In genomic region chr22:50281384-50281760, GRCh38 we compare ENCODE assay signal across 20 cellular contexts.
"Had no signal": no experiment of that assay in that cellular context is flagged by ENCODE, and none has a peak within 500 bp of the region (broad histone marks: within the 10 kb centered on the region; RNA-seq: fewer than 3 reads in every experiment).

No MANE protein-coding gene starts in this region.

- H3K27me3 ChIP-seq: brain microvascular endothelial cell, colonic mucosa, gastroesophageal sphincter, heart left ventricle, left lung, neutrophil, transverse colon had no signal

- ATAC-seq: activated CD4-positive, alpha-beta T cell treated with anti-CD3 and anti-CD28 coated beads for 36 hours; activated CD8-positive, alpha-beta T cell treated with anti-CD3 and anti-CD28 coated beads, Interleukin-2, amount 10 ng/mL, durations not matched to agents 7 days and 5 days; gastroesophageal sphincter; natural killer cell treated with Interleukin-12 subunit alpha and Interleukin-12 subunit beta and Interleukin-15 and Interleukin-18, amount 100 ng/mL, for 72 hours; T-cell; WTC11 had no signal

- H3K4me3 ChIP-seq: colonic mucosa, gastroesophageal sphincter, heart left ventricle, left lung, spleen, transverse colon had no signal

- H3K9ac ChIP-seq: parathyroid adenoma had no signal

- H3K36me3 ChIP-seq: neutrophil had no signal

- H3K9me3 ChIP-seq: colonic mucosa, gastroesophageal sphincter, heart left ventricle, left lung, neutrophil, spleen, transverse colon had no signal

- DNase-seq: activated CD4-positive, alpha-beta T cell treated with anti-CD3 and anti-CD28 coated beads for 36 hours; activated CD8-positive, alpha-beta T cell treated with anti-CD3 and anti-CD28 coated beads, Interleukin-2, amount 10 ng/mL, durations not matched to agents 7 days and 5 days; activated naive CD4-positive, alpha-beta T cell treated with anti-CD3 and anti-CD28 coated beads for 36 hours; activated T-cell treated with anti-CD3 and anti-CD28 coated beads, Interleukin-2, amount 50 U/mL, for 24 hours; anterior cingulate cortex; brain microvascular endothelial cell; colonic mucosa; left lung; mesenchymal stem cell; spleen; stimulated activated CD8-positive, alpha-beta memory T cell treated with anti-CD3 and anti-CD28 coated beads, Interleukin-4, amount 100 ng/mL, for 48 hours; stimulated activated naive CD4-positive, alpha-beta T cell; T-cell; transverse colon had no signal

- H3K4me1 ChIP-seq: colonic mucosa, left lung, parathyroid adenoma, transverse colon had no signal

- H3K27ac ChIP-seq: colonic mucosa, neutrophil, parathyroid adenoma, transverse colon had no signal
